Comparison of ENCODE assay signal across 22 cellular contexts in the genomic region with DNA sequence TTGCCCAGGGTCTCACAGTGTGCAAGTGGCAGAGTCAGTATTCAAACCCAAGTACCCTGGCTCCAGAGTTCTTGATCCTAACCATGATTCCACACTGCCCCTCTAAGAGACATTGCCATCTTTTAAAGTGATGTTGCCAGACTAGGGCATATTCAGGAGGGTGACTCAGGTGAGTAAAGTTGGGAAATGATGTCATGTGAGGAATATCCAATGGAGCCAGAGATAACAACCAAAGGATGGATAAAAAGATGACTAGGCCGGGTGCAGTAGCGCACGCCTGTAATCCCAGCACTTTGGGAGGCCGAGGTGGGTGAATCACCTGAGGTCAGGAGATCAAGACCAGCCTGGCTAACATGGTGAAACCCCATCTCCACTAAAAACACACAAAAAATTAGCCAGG.
"Had no signal": no experiment of that assay in that cellular context is flagged by ENCODE, and none has a peak within 500 bp of the region (broad histone marks: within the 10 kb centered on the region; RNA-seq: fewer than 3 reads in every experiment).

No MANE protein-coding gene starts in this region.

- H3K4me1 ChIP-seq: gastroesophageal sphincter, heart left ventricle, left lung, psoas muscle, spleen, vagina had no signal

- H3K4me2 ChIP-seq: hepatocyte had no signal

- ATAC-seq: gastroesophageal sphincter; heart left ventricle; left cardiac atrium; left lung; natural killer cell; psoas muscle; right cardiac atrium; stimulated activated memory B cell treated with anti-CD40 and anti-IgM and Interleukin-4, amounts not matched to agents 10 μg/mL and 1 μg/mL and 100 μg/mL, for 72 hours; stimulated activated naive CD8-positive, alpha-beta T cell treated with anti-CD3 and anti-CD28 coated beads, Interleukin-15, Interleukin-2, amounts not matched to agents 100 U/mL and 50 U/mL, for 24 hours had no signal

- FAIRE-seq: endometrium, kidney had no signal

- H2AFZ ChIP-seq: hepatocyte had no signal

- H3K9me3 ChIP-seq: gastroesophageal sphincter, heart left ventricle, left lung, ovary, psoas muscle, spleen, vagina had no signal

- H3K4me3 ChIP-seq: coronary artery, gastroesophageal sphincter, heart left ventricle, hepatocyte, left lung, ovary, psoas muscle, skin epidermis, spleen, vagina had no signal

- H3K79me2 ChIP-seq: hepatocyte had no signal

- H3K36me3 ChIP-seq: gastroesophageal sphincter, heart left ventricle, left lung, ovary, spleen, vagina had no signal

- DNase-seq: dermis blood vessel endothelial cell; effector memory CD4-positive, alpha-beta T cell; heart left ventricle; kidney; left cardiac atrium; left lung; natural killer cell; occipital lobe; ovary; posterior cingulate gyrus; psoas muscle; right cardiac atrium; spleen; stimulated activated CD4-positive, alpha-beta T cell treated with anti-CD3 and anti-CD28 coated beads, Interleukin-4, amount 100 ng/mL, for 4 hours; stimulated activated naive CD8-positive, alpha-beta T cell treated with anti-CD3 and anti-CD28 coated beads, Interleukin-15, Interleukin-2, amounts not matched to agents 100 U/mL and 50 U/mL, for 24 hours had no signal

- H3K27me3 ChIP-seq: hepatocyte, ovary, vagina had no signal

- H3K27ac ChIP-seq: coronary artery, gastroesophageal sphincter, heart left ventricle, hepatocyte, left lung, ovary, psoas muscle, skin epidermis, spleen, vagina had no signal
